In the genomic region with DNA sequence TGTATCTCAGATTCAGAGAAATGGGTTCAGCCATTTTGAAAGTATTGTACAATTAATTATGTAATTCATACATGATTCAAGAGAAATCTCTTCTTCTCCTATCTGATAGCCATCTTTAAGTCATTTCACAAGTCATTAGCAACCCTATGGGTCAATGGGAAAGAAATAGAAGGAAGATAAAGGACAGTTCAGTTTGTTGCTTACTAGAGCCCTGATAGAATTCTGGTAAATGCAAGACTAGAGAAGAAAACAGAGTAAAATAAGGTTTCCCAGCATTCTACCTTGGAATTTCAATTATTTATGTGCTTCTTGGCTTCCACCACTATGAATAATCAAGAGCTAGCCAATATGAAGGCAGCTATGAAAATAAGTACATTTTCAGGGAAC, we compare ENCODE assay signal across 1 cellular context.
TF ChIP-seq lines count a peak whose summit lies in the region.

No MANE protein-coding gene starts in this region.

TF ChIP-seq in GM23338, 12 proteins besides CTCF, POLR2A, EP300 and RAD21 (continued from another document):
- TF ChIP-seq, protein P1, sequence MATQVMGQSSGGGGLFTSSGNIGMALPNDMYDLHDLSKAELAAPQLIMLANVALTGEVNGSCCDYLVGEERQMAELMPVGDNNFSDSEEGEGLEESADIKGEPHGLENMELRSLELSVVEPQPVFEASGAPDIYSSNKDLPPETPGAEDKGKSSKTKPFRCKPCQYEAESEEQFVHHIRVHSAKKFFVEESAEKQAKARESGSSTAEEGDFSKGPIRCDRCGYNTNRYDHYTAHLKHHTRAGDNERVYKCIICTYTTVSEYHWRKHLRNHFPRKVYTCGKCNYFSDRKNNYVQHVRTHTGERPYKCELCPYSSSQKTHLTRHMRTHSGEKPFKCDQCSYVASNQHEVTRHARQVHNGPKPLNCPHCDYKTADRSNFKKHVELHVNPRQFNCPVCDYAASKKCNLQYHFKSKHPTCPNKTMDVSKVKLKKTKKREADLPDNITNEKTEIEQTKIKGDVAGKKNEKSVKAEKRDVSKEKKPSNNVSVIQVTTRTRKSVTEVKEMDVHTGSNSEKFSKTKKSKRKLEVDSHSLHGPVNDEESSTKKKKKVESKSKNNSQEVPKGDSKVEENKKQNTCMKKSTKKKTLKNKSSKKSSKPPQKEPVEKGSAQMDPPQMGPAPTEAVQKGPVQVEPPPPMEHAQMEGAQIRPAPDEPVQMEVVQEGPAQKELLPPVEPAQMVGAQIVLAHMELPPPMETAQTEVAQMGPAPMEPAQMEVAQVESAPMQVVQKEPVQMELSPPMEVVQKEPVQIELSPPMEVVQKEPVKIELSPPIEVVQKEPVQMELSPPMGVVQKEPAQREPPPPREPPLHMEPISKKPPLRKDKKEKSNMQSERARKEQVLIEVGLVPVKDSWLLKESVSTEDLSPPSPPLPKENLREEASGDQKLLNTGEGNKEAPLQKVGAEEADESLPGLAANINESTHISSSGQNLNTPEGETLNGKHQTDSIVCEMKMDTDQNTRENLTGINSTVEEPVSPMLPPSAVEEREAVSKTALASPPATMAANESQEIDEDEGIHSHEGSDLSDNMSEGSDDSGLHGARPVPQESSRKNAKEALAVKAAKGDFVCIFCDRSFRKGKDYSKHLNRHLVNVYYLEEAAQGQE (IDR thresholded peaks at IDR 0.05; ENCODE audit: unreplicated experiment) = no peak
- no peak for TF ChIP-seq EZH2 (IDR thresholded peaks at IDR 0.05; ENCODE audit: low read depth, unreplicated experiment)
- TF ChIP-seq STAT1 (IDR thresholded peaks at IDR 0.05; ENCODE audit: unreplicated experiment) = no peak
- no peak for TF ChIP-seq JUNB (IDR thresholded peaks at IDR 0.05; ENCODE audit: unreplicated experiment)
- TF ChIP-seq CREB1 (CRISPR knock-in tag; IDR thresholded peaks at IDR 0.05; ENCODE audit: low read depth) = no peak
- no peak for TF ChIP-seq NANOG (IDR thresholded peaks at IDR 0.05; ENCODE audit: borderline replicate concordance)
- TF ChIP-seq EZH2phosphoT487 (IDR thresholded peaks at IDR 0.05; ENCODE audit: unreplicated experiment) = no peak
- TF ChIP-seq ZNF331 (CRISPR knock-in tag; IDR thresholded peaks at IDR 0.05; ENCODE audit: low read depth) = no peak
- TF ChIP-seq POLR2AphosphoS5 (IDR thresholded peaks at IDR 0.05; ENCODE audit: low read depth) = no peak
- TF ChIP-seq, protein P2, sequence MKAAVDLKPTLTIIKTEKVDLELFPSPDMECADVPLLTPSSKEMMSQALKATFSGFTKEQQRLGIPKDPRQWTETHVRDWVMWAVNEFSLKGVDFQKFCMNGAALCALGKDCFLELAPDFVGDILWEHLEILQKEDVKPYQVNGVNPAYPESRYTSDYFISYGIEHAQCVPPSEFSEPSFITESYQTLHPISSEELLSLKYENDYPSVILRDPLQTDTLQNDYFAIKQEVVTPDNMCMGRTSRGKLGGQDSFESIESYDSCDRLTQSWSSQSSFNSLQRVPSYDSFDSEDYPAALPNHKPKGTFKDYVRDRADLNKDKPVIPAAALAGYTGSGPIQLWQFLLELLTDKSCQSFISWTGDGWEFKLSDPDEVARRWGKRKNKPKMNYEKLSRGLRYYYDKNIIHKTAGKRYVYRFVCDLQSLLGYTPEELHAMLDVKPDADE (IDR thresholded peaks at IDR 0.05) = no peak
TF ChIP-seq in GM23338: peak in this region for 0.
